21 cellular contexts compared by ENCODE assay signal in the genomic region with DNA sequence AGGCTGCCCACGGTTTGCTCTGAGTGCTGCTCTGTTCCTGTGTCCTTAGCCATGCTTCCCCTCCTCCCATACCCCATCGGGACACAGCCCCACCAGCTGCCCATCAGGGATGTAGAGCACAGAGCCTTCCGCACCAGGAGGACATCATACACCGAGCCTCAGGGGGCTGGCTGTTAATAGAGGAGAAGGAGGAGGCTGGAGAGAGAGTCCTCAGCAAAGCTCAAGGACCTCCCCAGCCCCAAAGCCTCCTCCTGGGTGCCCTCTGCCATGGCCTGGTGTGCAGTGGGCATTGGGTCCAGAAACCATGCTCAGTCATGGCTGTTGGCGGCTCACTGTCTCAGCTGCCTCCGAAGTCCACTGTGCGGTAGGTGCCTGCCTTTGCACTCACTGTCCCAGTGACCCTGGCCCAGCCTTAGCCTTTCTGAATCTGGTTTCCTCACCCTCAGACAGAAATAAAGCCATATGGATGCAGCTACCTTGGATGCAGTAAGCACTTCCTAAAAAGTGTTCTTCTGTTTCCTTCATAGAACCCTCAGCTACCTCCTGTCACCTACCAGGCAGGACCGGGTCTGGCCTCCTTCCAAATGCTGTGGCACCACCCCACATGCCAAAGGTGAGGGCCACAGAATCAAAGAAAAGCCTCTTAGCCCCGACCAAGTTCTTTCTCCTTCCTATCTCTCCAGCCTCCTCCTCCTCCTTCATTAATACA.
"Had no signal": no experiment of that assay in that cellular context is flagged by ENCODE, and none has a peak within 500 bp of the region (broad histone marks: within the 10 kb centered on the region; RNA-seq: fewer than 3 reads in every experiment).

No MANE protein-coding gene starts in this region.

- H3K27me3 ChIP-seq: neural progenitor cell, suprapubic skin, upper lobe of left lung had no signal

- H3K27me3 Mint-ChIP-seq: activated CD8-positive, alpha-beta T cell treated with anti-CD3 and anti-CD28 coated beads for 36 hours; dendritic cell treated with granulocyte-macrophage colony-stimulating factor and Interleukin-4, amounts not matched to agents 40 ng/mL and 50 ng/mL, for 4 days; stimulated activated naive CD8-positive, alpha-beta T cell treated with anti-CD3 and anti-CD28 coated beads, Interleukin-15, Interleukin-2, amounts not matched to agents 100 ng/mL and 50 ng/mL, for 24 hours had no signal

- H3K9me3 ChIP-seq: lower lobe of right lung had no signal

- H3K9ac ChIP-seq: neural progenitor cell had no signal

- H2AFZ ChIP-seq: neural progenitor cell had no signal

- H3K4me3 ChIP-seq: lower lobe of right lung, neural progenitor cell, suprapubic skin, upper lobe of left lung had no signal

- H3K27ac Mint-ChIP-seq: activated B cell treated with CpG ODN at 0.5 μM for 24 hours; activated CD8-positive, alpha-beta T cell treated with anti-CD3 and anti-CD28 coated beads for 36 hours; activated naive CD4-positive, alpha-beta T cell treated with anti-CD3 and anti-CD28 coated beads for 36 hours; activated T-helper 2 cell treated with anti-CD3 and anti-CD28 coated beads, Interferon-gamma antibody, Interleukin-2, Interleukin-4, amounts not matched to agents 10 μg/mL and 5 μg/mL and 100 μg/mL, durations not matched to agents 14 hours and 24 hours and 36 hours; dendritic cell treated with granulocyte-macrophage colony-stimulating factor and Interleukin-4, amounts not matched to agents 40 ng/mL and 50 ng/mL, for 4 days; effector memory CD8-positive, alpha-beta T cell; immature natural killer cell; neural progenitor cell; stimulated activated naive CD8-positive, alpha-beta T cell treated with anti-CD3 and anti-CD28 coated beads, Interleukin-15, Interleukin-2, amounts not matched to agents 100 ng/mL and 50 ng/mL, for 24 hours had no signal

- H3K4me1 ChIP-seq: lower lobe of right lung, neural progenitor cell, upper lobe of left lung had no signal

- ATAC-seq: activated CD8-positive, alpha-beta T cell treated with anti-CD3 and anti-CD28 coated beads for 36 hours; effector memory CD8-positive, alpha-beta T cell; left cardiac atrium; lower lobe of right lung had no signal

- H3K36me3 ChIP-seq: lower lobe of right lung, neural progenitor cell, suprapubic skin, upper lobe of left lung had no signal

- DNase-seq: activated B cell treated with CpG ODN at 0.5 μM for 24 hours; activated CD4-positive, alpha-beta T cell treated with anti-CD3 and anti-CD28 coated beads for 48 hours; activated CD8-positive, alpha-beta T cell treated with anti-CD3 and anti-CD28 coated beads for 36 hours; activated naive CD4-positive, alpha-beta T cell treated with anti-CD3 and anti-CD28 coated beads for 36 hours; effector memory CD8-positive, alpha-beta T cell; head of caudate nucleus; immature natural killer cell; left cardiac atrium; lower lobe of right lung; midbrain; stimulated activated CD4-positive, alpha-beta T cell treated with anti-CD3 and anti-CD28 coated beads, Interleukin-2, amount 100 ng/mL, for 48 hours had no signal

- FAIRE-seq: astrocyte, bronchial epithelial cell, frontal cortex, TTC549 had no signal

- H3K9me3 Mint-ChIP-seq: activated CD8-positive, alpha-beta T cell treated with anti-CD3 and anti-CD28 coated beads for 36 hours; activated naive CD4-positive, alpha-beta T cell treated with anti-CD3 and anti-CD28 coated beads for 36 hours; dendritic cell treated with granulocyte-macrophage colony-stimulating factor and Interleukin-4, amounts not matched to agents 40 ng/mL and 50 ng/mL, for 4 days; effector memory CD8-positive, alpha-beta T cell; immature natural killer cell; stimulated activated naive CD8-positive, alpha-beta T cell treated with anti-CD3 and anti-CD28 coated beads, Interleukin-15, Interleukin-2, amounts not matched to agents 100 ng/mL and 50 ng/mL, for 24 hours had no signal

- H3K4me3 Mint-ChIP-seq: activated B cell treated with CpG ODN at 0.5 μM for 24 hours; activated CD8-positive, alpha-beta T cell treated with anti-CD3 and anti-CD28 coated beads for 36 hours; activated naive CD4-positive, alpha-beta T cell treated with anti-CD3 and anti-CD28 coated beads for 36 hours; dendritic cell treated with granulocyte-macrophage colony-stimulating factor and Interleukin-4, amounts not matched to agents 40 ng/mL and 50 ng/mL, for 4 days; effector memory CD8-positive, alpha-beta T cell; immature natural killer cell; neural progenitor cell; stimulated activated naive CD8-positive, alpha-beta T cell treated with anti-CD3 and anti-CD28 coated beads, Interleukin-15, Interleukin-2, amounts not matched to agents 100 ng/mL and 50 ng/mL, for 24 hours had no signal

- H3K36me3 Mint-ChIP-seq: immature natural killer cell had no signal

- H3K4me2 ChIP-seq: neural progenitor cell had no signal

- H3K27ac ChIP-seq: lower lobe of right lung, neural progenitor cell, suprapubic skin, upper lobe of left lung had no signal

- H3K4me1 Mint-ChIP-seq: activated B cell treated with CpG ODN at 0.5 μM for 24 hours, immature natural killer cell, neural progenitor cell had no signal
